ENCODE assay signal across 1 cellular context in the genomic region with DNA sequence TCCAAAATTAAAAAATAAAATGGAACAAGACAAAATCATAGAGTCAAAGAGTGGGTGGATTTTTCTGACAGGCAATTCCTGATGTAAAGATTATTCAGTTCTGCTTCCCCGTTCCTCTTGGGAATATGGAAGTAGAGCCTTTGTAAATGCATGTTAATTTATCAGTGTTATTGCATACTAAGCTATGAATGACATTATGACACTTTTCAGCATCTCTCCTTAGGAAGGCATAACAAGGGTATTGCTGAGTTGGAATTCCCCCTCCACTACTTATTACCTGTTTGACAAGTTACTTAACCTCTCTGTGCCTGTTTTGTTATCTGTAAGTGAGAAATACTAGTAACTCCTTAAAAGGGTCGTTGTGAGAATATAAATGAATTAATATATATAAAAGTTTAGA.
TF ChIP-seq lines count a peak whose summit lies in the region.

No MANE protein-coding gene starts in this region.

TF ChIP-seq in GM23338, 12 proteins besides CTCF, POLR2A, EP300 and RAD21 (continued from another document):
- TF ChIP-seq, protein P1, sequence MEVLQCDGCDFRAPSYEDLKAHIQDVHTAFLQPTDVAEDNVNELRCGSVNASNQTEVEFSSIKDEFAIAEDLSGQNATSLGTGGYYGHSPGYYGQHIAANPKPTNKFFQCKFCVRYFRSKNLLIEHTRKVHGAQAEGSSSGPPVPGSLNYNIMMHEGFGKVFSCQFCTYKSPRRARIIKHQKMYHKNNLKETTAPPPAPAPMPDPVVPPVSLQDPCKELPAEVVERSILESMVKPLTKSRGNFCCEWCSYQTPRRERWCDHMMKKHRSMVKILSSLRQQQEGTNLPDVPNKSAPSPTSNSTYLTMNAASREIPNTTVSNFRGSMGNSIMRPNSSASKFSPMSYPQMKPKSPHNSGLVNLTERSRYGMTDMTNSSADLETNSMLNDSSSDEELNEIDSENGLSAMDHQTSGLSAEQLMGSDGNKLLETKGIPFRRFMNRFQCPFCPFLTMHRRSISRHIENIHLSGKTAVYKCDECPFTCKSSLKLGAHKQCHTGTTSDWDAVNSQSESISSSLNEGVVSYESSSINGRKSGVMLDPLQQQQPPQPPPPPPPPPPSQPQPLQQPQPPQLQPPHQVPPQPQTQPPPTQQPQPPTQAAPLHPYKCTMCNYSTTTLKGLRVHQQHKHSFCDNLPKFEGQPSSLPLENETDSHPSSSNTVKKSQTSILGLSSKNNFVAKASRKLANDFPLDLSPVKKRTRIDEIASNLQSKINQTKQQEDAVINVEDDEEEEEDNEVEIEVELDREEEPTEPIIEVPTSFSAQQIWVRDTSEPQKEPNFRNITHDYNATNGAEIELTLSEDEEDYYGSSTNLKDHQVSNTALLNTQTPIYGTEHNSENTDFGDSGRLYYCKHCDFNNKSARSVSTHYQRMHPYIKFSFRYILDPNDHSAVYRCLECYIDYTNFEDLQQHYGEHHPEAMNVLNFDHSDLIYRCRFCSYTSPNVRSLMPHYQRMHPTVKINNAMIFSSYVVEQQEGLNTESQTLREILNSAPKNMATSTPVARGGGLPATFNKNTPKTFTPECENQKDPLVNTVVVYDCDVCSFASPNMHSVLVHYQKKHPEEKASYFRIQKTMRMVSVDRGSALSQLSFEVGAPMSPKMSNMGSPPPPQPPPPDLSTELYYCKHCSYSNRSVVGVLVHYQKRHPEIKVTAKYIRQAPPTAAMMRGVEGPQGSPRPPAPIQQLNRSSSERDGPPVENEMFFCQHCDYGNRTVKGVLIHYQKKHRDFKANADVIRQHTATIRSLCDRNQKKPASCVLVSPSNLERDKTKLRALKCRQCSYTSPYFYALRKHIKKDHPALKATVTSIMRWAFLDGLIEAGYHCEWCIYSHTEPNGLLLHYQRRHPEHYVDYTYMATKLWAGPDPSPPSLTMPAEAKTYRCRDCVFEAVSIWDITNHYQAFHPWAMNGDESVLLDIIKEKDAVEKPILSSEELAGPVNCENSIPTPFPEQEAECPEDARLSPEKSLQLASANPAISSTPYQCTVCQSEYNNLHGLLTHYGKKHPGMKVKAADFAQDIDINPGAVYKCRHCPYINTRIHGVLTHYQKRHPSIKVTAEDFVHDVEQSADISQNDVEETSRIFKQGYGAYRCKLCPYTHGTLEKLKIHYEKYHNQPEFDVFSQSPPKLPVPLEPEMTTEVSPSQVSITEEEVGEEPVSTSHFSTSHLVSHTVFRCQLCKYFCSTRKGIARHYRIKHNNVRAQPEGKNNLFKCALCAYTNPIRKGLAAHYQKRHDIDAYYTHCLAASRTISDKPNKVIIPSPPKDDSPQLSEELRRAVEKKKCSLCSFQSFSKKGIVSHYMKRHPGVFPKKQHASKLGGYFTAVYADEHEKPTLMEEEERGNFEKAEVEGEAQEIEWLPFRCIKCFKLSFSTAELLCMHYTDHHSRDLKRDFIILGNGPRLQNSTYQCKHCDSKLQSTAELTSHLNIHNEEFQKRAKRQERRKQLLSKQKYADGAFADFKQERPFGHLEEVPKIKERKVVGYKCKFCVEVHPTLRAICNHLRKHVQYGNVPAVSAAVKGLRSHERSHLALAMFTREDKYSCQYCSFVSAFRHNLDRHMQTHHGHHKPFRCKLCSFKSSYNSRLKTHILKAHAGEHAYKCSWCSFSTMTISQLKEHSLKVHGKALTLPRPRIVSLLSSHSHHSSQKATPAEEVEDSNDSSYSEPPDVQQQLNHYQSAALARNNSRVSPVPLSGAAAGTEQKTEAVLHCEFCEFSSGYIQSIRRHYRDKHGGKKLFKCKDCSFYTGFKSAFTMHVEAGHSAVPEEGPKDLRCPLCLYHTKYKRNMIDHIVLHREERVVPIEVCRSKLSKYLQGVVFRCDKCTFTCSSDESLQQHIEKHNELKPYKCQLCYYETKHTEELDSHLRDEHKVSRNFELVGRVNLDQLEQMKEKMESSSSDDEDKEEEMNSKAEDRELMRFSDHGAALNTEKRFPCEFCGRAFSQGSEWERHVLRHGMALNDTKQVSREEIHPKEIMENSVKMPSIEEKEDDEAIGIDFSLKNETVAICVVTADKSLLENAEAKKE (CRISPR knock-in tag; IDR thresholded peaks at IDR 0.05): no peak
- TF ChIP-seq NANOG (IDR thresholded peaks at IDR 0.05; ENCODE audit: borderline replicate concordance) (no peak), ZNF114 (CRISPR knock-in tag; IDR thresholded peaks at IDR 0.05) (no peak), EZH2 (IDR thresholded peaks at IDR 0.05; ENCODE audit: low read depth, unreplicated experiment) (no peak), EZH2phosphoT487 (IDR thresholded peaks at IDR 0.05; ENCODE audit: unreplicated experiment) (no peak)
- TF ChIP-seq, protein P2, sequence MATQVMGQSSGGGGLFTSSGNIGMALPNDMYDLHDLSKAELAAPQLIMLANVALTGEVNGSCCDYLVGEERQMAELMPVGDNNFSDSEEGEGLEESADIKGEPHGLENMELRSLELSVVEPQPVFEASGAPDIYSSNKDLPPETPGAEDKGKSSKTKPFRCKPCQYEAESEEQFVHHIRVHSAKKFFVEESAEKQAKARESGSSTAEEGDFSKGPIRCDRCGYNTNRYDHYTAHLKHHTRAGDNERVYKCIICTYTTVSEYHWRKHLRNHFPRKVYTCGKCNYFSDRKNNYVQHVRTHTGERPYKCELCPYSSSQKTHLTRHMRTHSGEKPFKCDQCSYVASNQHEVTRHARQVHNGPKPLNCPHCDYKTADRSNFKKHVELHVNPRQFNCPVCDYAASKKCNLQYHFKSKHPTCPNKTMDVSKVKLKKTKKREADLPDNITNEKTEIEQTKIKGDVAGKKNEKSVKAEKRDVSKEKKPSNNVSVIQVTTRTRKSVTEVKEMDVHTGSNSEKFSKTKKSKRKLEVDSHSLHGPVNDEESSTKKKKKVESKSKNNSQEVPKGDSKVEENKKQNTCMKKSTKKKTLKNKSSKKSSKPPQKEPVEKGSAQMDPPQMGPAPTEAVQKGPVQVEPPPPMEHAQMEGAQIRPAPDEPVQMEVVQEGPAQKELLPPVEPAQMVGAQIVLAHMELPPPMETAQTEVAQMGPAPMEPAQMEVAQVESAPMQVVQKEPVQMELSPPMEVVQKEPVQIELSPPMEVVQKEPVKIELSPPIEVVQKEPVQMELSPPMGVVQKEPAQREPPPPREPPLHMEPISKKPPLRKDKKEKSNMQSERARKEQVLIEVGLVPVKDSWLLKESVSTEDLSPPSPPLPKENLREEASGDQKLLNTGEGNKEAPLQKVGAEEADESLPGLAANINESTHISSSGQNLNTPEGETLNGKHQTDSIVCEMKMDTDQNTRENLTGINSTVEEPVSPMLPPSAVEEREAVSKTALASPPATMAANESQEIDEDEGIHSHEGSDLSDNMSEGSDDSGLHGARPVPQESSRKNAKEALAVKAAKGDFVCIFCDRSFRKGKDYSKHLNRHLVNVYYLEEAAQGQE (IDR thresholded peaks at IDR 0.05; ENCODE audit: unreplicated experiment): no peak
